23 cellular contexts compared by ENCODE assay signal in the genomic region with DNA sequence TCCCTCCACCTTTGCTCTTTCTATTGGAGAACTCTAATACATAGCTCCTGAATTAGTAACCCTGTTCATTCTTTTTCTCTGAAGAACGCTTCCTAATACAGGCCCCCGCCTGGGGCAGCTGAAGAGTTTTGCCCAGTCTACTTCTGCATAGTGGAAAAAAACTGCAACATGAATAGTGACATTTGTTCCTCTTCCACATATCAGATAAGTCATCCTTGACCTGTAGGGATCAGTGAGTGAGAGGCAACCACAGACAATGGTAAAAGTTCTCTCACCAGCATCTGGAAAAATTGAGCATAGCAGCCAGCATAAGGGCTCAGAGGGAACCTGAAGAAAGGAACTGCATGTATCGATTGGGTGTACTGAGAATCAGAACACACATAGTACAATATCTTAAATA.
"Had no signal": no experiment of that assay in that cellular context is flagged by ENCODE, and none has a peak within 500 bp of the region (broad histone marks: within the 10 kb centered on the region; RNA-seq: fewer than 3 reads in every experiment).

No MANE protein-coding gene starts in this region.

- H3K27me3 Mint-ChIP-seq: dendritic cell treated with granulocyte-macrophage colony-stimulating factor and Interleukin-4, amounts not matched to agents 40 ng/mL and 50 ng/mL, for 4 days had no signal

- H3K4me3 Mint-ChIP-seq: dendritic cell treated with granulocyte-macrophage colony-stimulating factor and Interleukin-4, amounts not matched to agents 40 ng/mL and 50 ng/mL, for 4 days; effector memory CD8-positive, alpha-beta T cell; endodermal cell; mesothelial cell of epicardium had no signal

- ATAC-seq: effector memory CD8-positive, alpha-beta T cell; esophagus mucosa; gastrocnemius medialis; heart right ventricle; left cardiac atrium; left lung; left ventricle myocardium superior; lower lobe of right lung; mucosa of descending colon had no signal

- H3K27ac Mint-ChIP-seq: dendritic cell treated with granulocyte-macrophage colony-stimulating factor and Interleukin-4, amounts not matched to agents 40 ng/mL and 50 ng/mL, for 4 days; effector memory CD8-positive, alpha-beta T cell; endodermal cell; mesothelial cell of epicardium had no signal

- DNase-seq: colonic mucosa; cortex of kidney; effector CD8-positive, alpha-beta T cell; effector memory CD8-positive, alpha-beta T cell; endodermal cell; erythroblast; esophagus squamous epithelium; foreskin fibroblast; foreskin melanocyte; gastrocnemius medialis; glutamatergic neuron; head of caudate nucleus; heart right ventricle; hippocampal formation; left cardiac atrium; left lung; left ventricle myocardium superior; lower lobe of right lung; mesenchymal stem cell; mucosa of descending colon had no signal

- H3K36me3 Mint-ChIP-seq: mesothelial cell of epicardium had no signal

- H3K9me3 Mint-ChIP-seq: effector memory CD8-positive, alpha-beta T cell; endodermal cell had no signal
